ENCODE assay signal across 13 cellular contexts in genomic region chr13:106530907-106531520, GRCh38. TPM values are rescaled to one million over a fixed set of nuclear protein-coding genes. Genes with fewer than 3 reads are reported as not detected.
A peak's percentile ranks its signal among the peaks of the same experiment; 100 is the strongest.
DNase-seq lines count a peak whose midpoint lies in the region; ATAC-seq and TF ChIP-seq lines count a peak whose summit lies in the region.
"Had no signal": no experiment of that assay in that cellular context is flagged by ENCODE, and none has a peak within 500 bp of the region (broad histone marks: within the 10 kb centered on the region; RNA-seq: fewer than 3 reads in every experiment).

No MANE protein-coding gene starts in this region.

- H3K36me3 ChIP-seq in lung (ENCODE audit: control insufficient read depth in 2 of 2, insufficient read depth in 2 of 2, low read length in 2 of 2) (no peaks in the 10 kb centered on the region), stomach smooth muscle (ENCODE audit: control insufficient read depth in 2 of 2, insufficient read depth in 2 of 2, low read length in 2 of 2) (no peaks in the 10 kb centered on the region)
- H3K36me3 ChIP-seq: vagina had no signal

- H3K4me3 ChIP-seq in coronary artery (peak overlapping the region; percentile 8), lung (peak overlapping the region; percentile 33), stomach smooth muscle (ENCODE audit: low read length in 2 of 2) (peak overlapping the region; percentile 42 to 87)
- H3K4me3 ChIP-seq: K562 had no signal

- H3K9ac ChIP-seq in stomach smooth muscle (ENCODE audit: low read length in 2 of 2), result peak overlapping the region; percentile 46 to 81

- H3K27me3 ChIP-seq in lung (ENCODE audit: control insufficient read depth, insufficient read depth), result no peaks in the 10 kb centered on the region
- no peaks in the 10 kb centered on the region for H3K27me3 ChIP-seq in stomach smooth muscle (ENCODE audit: control insufficient read depth in 1 of 2, insufficient read depth in 2 of 2, low read length in 2 of 2)
- H3K27me3 ChIP-seq: vagina had no signal

- TF ChIP-seq CTCF in coronary artery (IDR thresholded peaks at IDR 0.05) (no peak), lung (IDR thresholded peaks at IDR 0.05; ENCODE audit: control extremely low read depth, extremely low read depth) (no peak)

- H3K27ac ChIP-seq in coronary artery (peak overlapping the region in 1 of 2 donors; percentile 4), lung (ENCODE audit: low read depth in 1 of 2, low read length in 1 of 2) (peak overlapping the region in 1 of 2 donors; percentile 86), stomach smooth muscle (ENCODE audit: low read length) (peak overlapping the region; percentile 89)
- H3K27ac ChIP-seq: vagina had no signal

- WGBS in lung, 2 donors, result 56 to 84% methylated on average over 8 of the region's 8 CpGs

- peaks cover 0 to 3% of the 10 kb centered on the region in 2 donors for H3K4me1 ChIP-seq in lung (ENCODE audit: control insufficient read depth in 2 of 2, insufficient read depth in 2 of 2, low read length in 2 of 2)
- peaks cover 19% of the 10 kb centered on the region for H3K4me1 ChIP-seq in stomach smooth muscle (ENCODE audit: control insufficient read depth, insufficient read depth, low read length)

- ATAC-seq in lung (ENCODE audit: insufficient read depth, low FRiP score), result no peak
- ATAC-seq in HG02588 (IDR thresholded peaks at IDR 0.05; ENCODE audit: unreplicated experiment), result no peak
- ATAC-seq: activated CD8-positive, alpha-beta T cell treated with anti-CD3 and anti-CD28 coated beads for 36 hours; K562 had no signal

- peak; percentile 79 for DNase-seq in NCI-H82 (lab: John Stamatoyannopoulos, UW)
- no peak for DNase-seq in coronary artery (ENCODE audit: low spot score)
- no peak for DNase-seq in lung (ENCODE audit: low spot score)
- DNase-seq in germinal center (ENCODE audit: low spot score), result no peak
- no peak for DNase-seq in EL
- DNase-seq in NCI-H510A treated with DMSO at 0.1 percent for 48 hours (lab: John Stamatoyannopoulos, UW), result no peak
- DNase-seq: activated CD8-positive, alpha-beta T cell treated with anti-CD3 and anti-CD28 coated beads for 36 hours; DMS153; NCI-H345 had no signal

- H3K9me3 ChIP-seq in lung (ENCODE audit: control insufficient read depth in 2 of 2, insufficient read depth in 1 of 2, low read length in 1 of 2) (no peaks in the 10 kb centered on the region), stomach smooth muscle (ENCODE audit: control insufficient read depth in 2 of 2, low read length in 2 of 2) (no peaks in the 10 kb centered on the region)
- H3K9me3 ChIP-seq: vagina had no signal

RNA-seq across cellular contexts. Expression of gene EFNB2, which starts 4.4 kb away (rescaled TPM):
- 10 to 100 TPM; 38.3 to 43.8 TPM for total RNA-seq in lung
- polyA plus RNA-seq in lung, result 10 to 100 TPM; 15.7 to 19.8 TPM

RNA-seq across cellular contexts. Expression of gene ARGLU1, which starts 36.9 kb away (rescaled TPM):
- 100 to 1,000 TPM in 1 of 2 donors, 10 to 100 TPM in 1; 63.9 to 256 TPM for total RNA-seq in lung
- 100 to 1,000 TPM in 1 of 2 donors, 10 to 100 TPM in 1; 58.8 to 119 TPM for polyA plus RNA-seq in lung

Comparison
In these comparisons a context has a peak if more than half of its experiments do, and no peak if none do; other contexts are left out.
1. H3K4me3 ChIP-seq: peak in every context shown above with its lines; median percentile 64 in stomach smooth muscle; 33 in lung; 8 in coronary artery.